In genomic region chr10:6138456-6138855, GRCh38 we compare ENCODE assay signal across 34 cellular contexts.
"Had no signal": no experiment of that assay in that cellular context is flagged by ENCODE, and none has a peak within 500 bp of the region (broad histone marks: within the 10 kb centered on the region; RNA-seq: fewer than 3 reads in every experiment).

No MANE protein-coding gene starts in this region.

- H3K27ac Mint-ChIP-seq: activated B cell treated with CpG ODN at 0.5 μM for 24 hours; activated CD8-positive, alpha-beta memory T cell treated with anti-CD3 and anti-CD28 coated beads, Interleukin-2, amount 10 ng/mL, durations not matched to agents 7 days and 5 days; activated naive CD4-positive, alpha-beta T cell treated with anti-CD3 and anti-CD28 coated beads for 36 hours had no signal

- H3K4me1 ChIP-seq: adrenal gland, body of pancreas, breast epithelium had no signal

- H3K9me3 Mint-ChIP-seq: activated B cell treated with CpG ODN at 0.5 μM for 24 hours; activated naive CD4-positive, alpha-beta T cell treated with anti-CD3 and anti-CD28 coated beads for 36 hours; activated naive CD4-positive, alpha-beta T cell treated with anti-CD3 and anti-CD28 coated beads, Interleukin-2, amount 50 U/mL, for 72 hours had no signal

- H3K9me3 ChIP-seq: adrenal gland, body of pancreas, breast epithelium, MG63, SJCRH30 had no signal

- ATAC-seq: activated CD8-positive, alpha-beta memory T cell treated with anti-CD3 and anti-CD28 coated beads, Interleukin-2, amount 10 ng/mL, durations not matched to agents 7 days and 5 days; activated naive CD4-positive, alpha-beta T cell treated with anti-CD3 and anti-CD28 coated beads, Interleukin-2, amount 50 U/mL, for 72 hours; body of pancreas; Panc1 had no signal

- H3K36me3 Mint-ChIP-seq: activated CD8-positive, alpha-beta memory T cell treated with anti-CD3 and anti-CD28 coated beads, Interleukin-2, amount 10 ng/mL, durations not matched to agents 7 days and 5 days had no signal

- H3K36me3 ChIP-seq: adrenal gland, breast epithelium, MG63, SJCRH30 had no signal

- H3K27ac ChIP-seq: adrenal gland, body of pancreas, SJCRH30, SK-N-MC, VCaP had no signal

- DNase-seq: activated B cell treated with CpG ODN at 0.5 μM for 24 hours; activated CD4-positive, alpha-beta T cell treated with anti-CD3 and anti-CD28 coated beads for 48 hours; activated CD4-positive, alpha-beta T cell treated with anti-CD3 and anti-CD28 coated beads, Interleukin-2, amount 50 U/mL, for 4 hours; activated CD4-positive, CD25-positive, alpha-beta regulatory T cell treated with anti-CD3 and anti-CD28 coated beads, Interleukin-2, amount 50 U/mL, for 72 hours; activated CD8-positive, alpha-beta memory T cell treated with anti-CD3 and anti-CD28 coated beads for 24 hours; activated CD8-positive, alpha-beta memory T cell treated with anti-CD3 and anti-CD28 coated beads, Interleukin-2, amount 10 ng/mL, durations not matched to agents 7 days and 5 days; activated CD8-positive, alpha-beta memory T cell treated with anti-CD3 and anti-CD28 coated beads, Interleukin-2, amount 50 U/mL, for 48 hours; activated gamma-delta T cell treated with Interleukin-2 at 50 U/mL for 16 hours; activated naive CD4-positive, alpha-beta T cell treated with anti-CD3 and anti-CD28 coated beads for 36 hours; activated T-cell treated with anti-CD3 and anti-CD28 coated beads, Interleukin-2, amount 50 U/mL, for 48 hours; adrenal gland; body of pancreas; Kasumi-1; KG1; MG63; NCI-H1048; NCI-H1105 treated with DMSO at 0.1 percent for 48 hours; NCI-H1436; NCI-H1694; NCI-H1930; NCI-H2081 treated with DMSO at 0.1 percent for 48 hours; NCI-H226; NCI-H446 treated with DMSO at 0.1 percent for 48 hours; NCI-H524; NCI-H69; SHP77; SJCRH30; T-helper 2 cell; T-helper 9 cell had no signal

- H3K27me3 ChIP-seq: adrenal gland, body of pancreas, breast epithelium, MG63 had no signal

- H3K4me3 ChIP-seq: adrenal gland, body of pancreas, breast epithelium, MG63, SJCRH30, SK-N-MC had no signal

- H3K4me3 Mint-ChIP-seq: activated B cell treated with CpG ODN at 0.5 μM for 24 hours; activated CD8-positive, alpha-beta memory T cell treated with anti-CD3 and anti-CD28 coated beads, Interleukin-2, amount 10 ng/mL, durations not matched to agents 7 days and 5 days; activated naive CD4-positive, alpha-beta T cell treated with anti-CD3 and anti-CD28 coated beads for 36 hours had no signal
